In genomic region chr1:21736876-21737275, GRCh38 we compare ENCODE assay signal across 16 cellular contexts.
"Had no signal": no experiment of that assay in that cellular context is flagged by ENCODE, and none has a peak within 500 bp of the region (broad histone marks: within the 10 kb centered on the region; RNA-seq: fewer than 3 reads in every experiment).

No MANE protein-coding gene starts in this region.

- H3K9me3 Mint-ChIP-seq: activated naive CD8-positive, alpha-beta T cell treated with anti-CD3 and anti-CD28 coated beads, Interleukin-2, amount 10 ng/mL, durations not matched to agents 7 days and 5 days; brain; neural crest cell; stimulated activated naive B cell treated with anti-CD40 and anti-IgM and Interleukin-4, amounts not matched to agents 10 μg/mL and 1 μg/mL and 100 μg/mL, for 72 hours; T-helper 2 cell treated with Interferon-gamma antibody and Interleukin-4, amounts not matched to agents 5 μg/mL and 100 μg/mL, for 36 hours had no signal

- ATAC-seq: gastrocnemius medialis; heart right ventricle; left ventricle myocardium superior; stimulated activated naive B cell treated with anti-CD40 and anti-IgM and Interleukin-4, amounts not matched to agents 10 μg/mL and 1 μg/mL and 100 μg/mL, for 72 hours; upper lobe of right lung had no signal

- H3K4me1 Mint-ChIP-seq: brain, neural crest cell had no signal

- H3K4me3 Mint-ChIP-seq: activated naive CD8-positive, alpha-beta T cell treated with anti-CD3 and anti-CD28 coated beads, Interleukin-2, amount 10 ng/mL, durations not matched to agents 7 days and 5 days; brain; neural crest cell; stimulated activated naive B cell treated with anti-CD40 and anti-IgM and Interleukin-4, amounts not matched to agents 10 μg/mL and 1 μg/mL and 100 μg/mL, for 72 hours; T-helper 2 cell treated with Interferon-gamma antibody and Interleukin-4, amounts not matched to agents 5 μg/mL and 100 μg/mL, for 36 hours had no signal

- DNase-seq: activated CD4-positive, alpha-beta T cell treated with anti-CD3 and anti-CD28 coated beads, Interleukin-2, amount 50 U/mL, for 1 hour; activated gamma-delta T cell; activated naive CD8-positive, alpha-beta T cell treated with anti-CD3 and anti-CD28 coated beads, Interleukin-2, amount 10 ng/mL, durations not matched to agents 7 days and 5 days; activated T-cell treated with anti-CD3 and anti-CD28 coated beads for 4 hours; amygdala; caudate nucleus; gastrocnemius medialis; heart right ventricle; kidney glomerular epithelial cell; left ventricle myocardium superior; stimulated activated CD4-positive, alpha-beta T cell treated with anti-CD3 and anti-CD28 coated beads, Interleukin-4, amount 100 ng/mL, for 24 hours; stimulated activated naive B cell treated with anti-CD40 and anti-IgM and Interleukin-4, amounts not matched to agents 10 μg/mL and 1 μg/mL and 100 μg/mL, for 72 hours; upper lobe of right lung had no signal

- H3K27ac Mint-ChIP-seq: activated naive CD8-positive, alpha-beta T cell treated with anti-CD3 and anti-CD28 coated beads, Interleukin-2, amount 10 ng/mL, durations not matched to agents 7 days and 5 days; T-helper 2 cell treated with Interferon-gamma antibody and Interleukin-4, amounts not matched to agents 5 μg/mL and 100 μg/mL, for 36 hours had no signal

- H3K27me3 Mint-ChIP-seq: activated naive CD8-positive, alpha-beta T cell treated with anti-CD3 and anti-CD28 coated beads, Interleukin-2, amount 10 ng/mL, durations not matched to agents 7 days and 5 days; brain; stimulated activated naive B cell treated with anti-CD40 and anti-IgM and Interleukin-4, amounts not matched to agents 10 μg/mL and 1 μg/mL and 100 μg/mL, for 72 hours had no signal
